Comparison of ENCODE assay signal across 15 cellular contexts in the genomic region with DNA sequence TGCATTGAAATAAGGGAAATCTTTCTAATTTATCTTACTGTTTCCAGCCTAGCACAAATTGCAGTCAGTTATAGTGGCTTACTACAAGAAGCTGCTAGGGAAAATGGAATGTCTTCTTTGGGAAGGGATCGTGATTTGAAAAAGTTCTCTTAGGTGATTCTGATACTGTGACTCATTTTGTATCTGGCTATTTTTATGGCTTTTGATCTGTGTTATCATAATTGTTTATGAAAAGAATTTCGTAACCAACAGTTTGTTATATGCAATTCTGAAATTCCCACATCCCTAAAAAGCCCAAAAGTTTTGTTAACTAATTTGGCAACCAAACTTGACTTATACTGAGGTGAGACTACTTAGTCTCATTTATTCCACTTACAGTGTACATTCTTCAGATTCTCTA.
"Had no signal": no experiment of that assay in that cellular context is flagged by ENCODE, and none has a peak within 500 bp of the region (broad histone marks: within the 10 kb centered on the region; RNA-seq: fewer than 3 reads in every experiment).

No MANE protein-coding gene starts in this region.

- H3K36me3 ChIP-seq: lower lobe of right lung, right atrium auricular region had no signal

- H3K4me3 ChIP-seq: body of pancreas, coronary artery, lower lobe of right lung, right atrium auricular region had no signal

- H3K27ac ChIP-seq: body of pancreas, coronary artery, lower lobe of right lung had no signal

- H3K27me3 ChIP-seq: body of pancreas, right atrium auricular region had no signal

- ATAC-seq: body of pancreas, left colon, lower lobe of right lung had no signal

- H3K4me1 ChIP-seq: lower lobe of right lung had no signal

- DNase-seq: activated CD4-positive, alpha-beta T cell treated with anti-CD3 and anti-CD28 coated beads, Interleukin-2, amount 50 U/mL, for 48 hours; activated gamma-delta T cell treated with Interleukin-2 at 50 U/mL for 16 hours; activated naive CD8-positive, alpha-beta T cell treated with anti-CD3 and anti-CD28 coated beads for 36 hours; body of pancreas; hippocampal formation; islet precursor cell; left colon; lower lobe of right lung; occipital lobe; stimulated activated CD4-positive, alpha-beta T cell treated with anti-CD3 and anti-CD28 coated beads, Interleukin-12 subunit alpha, Interleukin-12 subunit beta, amount 100 ng/mL, for 4 hours; stimulated activated CD4-positive, alpha-beta T cell treated with anti-CD3 and anti-CD28 coated beads, Interleukin-1b, Interleukin-23, amount 100 ng/mL, for 48 hours; stimulated activated CD8-positive, alpha-beta memory T cell treated with anti-CD3 and anti-CD28 coated beads, Interleukin-4, amount 100 ng/mL, for 48 hours; SW 1271 had no signal

- H3K9me3 ChIP-seq: body of pancreas, lower lobe of right lung, right atrium auricular region had no signal
